8 cellular contexts compared by ENCODE assay signal in the genomic region with DNA sequence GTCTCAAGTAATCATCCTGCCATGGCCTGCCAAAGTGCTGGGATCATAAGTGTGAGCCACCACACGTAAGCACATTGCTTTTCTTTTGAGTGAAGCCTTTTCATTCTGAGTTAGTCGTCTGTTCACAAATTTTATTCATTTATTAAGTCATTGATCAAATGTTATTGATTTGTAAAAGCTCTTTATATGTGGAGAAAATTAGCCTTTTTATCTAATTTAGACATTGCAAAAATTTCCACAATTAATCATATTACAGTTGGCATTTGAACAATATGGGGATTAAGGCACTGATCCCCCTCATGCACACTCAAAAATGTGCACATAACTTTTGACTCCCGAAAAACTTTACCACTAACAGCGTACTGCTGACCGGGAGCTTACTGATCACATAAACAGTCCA.
"Had no signal": no experiment of that assay in that cellular context is flagged by ENCODE, and none has a peak within 500 bp of the region (broad histone marks: within the 10 kb centered on the region; RNA-seq: fewer than 3 reads in every experiment).

No MANE protein-coding gene starts in this region.

- FAIRE-seq: G401.6, GM12878, GM12891, GM12892, GM18507, GM19239 had no signal

- DNase-seq: GDM1, GF-D8 had no signal

- H3K4me3 ChIP-seq: GM12878 had no signal

- ATAC-seq: GM12878 had no signal
